23 cellular contexts compared by ENCODE assay signal in genomic region chr12:125068391-125068790, GRCh38. TPM values are rescaled to one million over a fixed set of nuclear protein-coding genes. Genes with fewer than 3 reads are reported as not detected.
A peak's percentile ranks its signal among the peaks of the same experiment; 100 is the strongest.
DNase-seq lines count a peak whose midpoint lies in the region; TF ChIP-seq lines count a peak whose summit lies in the region.
"Had no signal": no experiment of that assay in that cellular context is flagged by ENCODE, and none has a peak within 500 bp of the region (broad histone marks: within the 10 kb centered on the region; RNA-seq: fewer than 3 reads in every experiment).

No MANE protein-coding gene starts in this region.

- H3K4me1 ChIP-seq in prostate gland (replicated peaks) (peaks cover 5% of the 10 kb centered on the region), smooth muscle cell (ENCODE audit: low read depth) (no peaks in the 10 kb centered on the region)

- TF ChIP-seq CTCF in WERI-Rb-1 (IDR thresholded peaks at IDR 0.05; ENCODE audit: low read depth, low read length) (no peak), neural crest cell (conservative IDR thresholded peaks at IDR 0.05) (no peak), prostate gland (IDR thresholded peaks at IDR 0.05) (no peak), smooth muscle cell (IDR thresholded peaks at IDR 0.05; ENCODE audit: borderline replicate concordance, insufficient read depth, poor library complexity, severe bottlenecking) (no peak)

- H3K4me3 Mint-ChIP-seq in T-helper 1 cell treated with Interleukin-12 subunit alpha and Interleukin-12 subunit beta and Interleukin-4 antibody, amounts not matched to agents 30 μg/mL and 1 μg/mL, for 36 hours, result peak overlapping the region; percentile 42
- H3K4me3 Mint-ChIP-seq in neural crest cell, result peak overlapping the region; percentile 82

- no peaks in the 10 kb centered on the region for H3K36me3 Mint-ChIP-seq in T-helper 1 cell treated with Interleukin-12 subunit alpha and Interleukin-12 subunit beta and Interleukin-4 antibody, amounts not matched to agents 30 μg/mL and 1 μg/mL, for 36 hours (ENCODE audit: low read depth)
- H3K36me3 Mint-ChIP-seq in neural crest cell (ENCODE audit: low read depth), result peaks cover 3% of the 10 kb centered on the region

- no peaks in the 10 kb centered on the region for H3K9me3 Mint-ChIP-seq in T-helper 1 cell treated with Interleukin-12 subunit alpha and Interleukin-12 subunit beta and Interleukin-4 antibody, amounts not matched to agents 30 μg/mL and 1 μg/mL, for 36 hours
- H3K9me3 Mint-ChIP-seq in neural crest cell, result no peaks in the 10 kb centered on the region
- H3K9me3 Mint-ChIP-seq: CD8-positive, alpha-beta memory T cell had no signal

- H3F3A ChIP-seq in smooth muscle cell (ENCODE audit: low read depth), result no peaks in the 10 kb centered on the region

- H3K27me3 ChIP-seq in WERI-Rb-1 (ENCODE audit: insufficient read depth, low read depth, severe bottlenecking), result no peaks in the 10 kb centered on the region
- H3K27me3 ChIP-seq in prostate gland (replicated peaks; ENCODE audit: insufficient read depth), result no peaks in the 10 kb centered on the region
- H3K27me3 ChIP-seq in smooth muscle cell (ENCODE audit: low read depth), result peaks cover 4% of the 10 kb centered on the region

- H3K9me3 ChIP-seq in WERI-Rb-1 (ENCODE audit: severe bottlenecking), result no peaks in the 10 kb centered on the region
- no peaks in the 10 kb centered on the region for H3K9me3 ChIP-seq in prostate gland
- H3K9me3 ChIP-seq in smooth muscle cell (replicated peaks; ENCODE audit: low read depth), result no peaks in the 10 kb centered on the region

- intact Hi-C loops in prostate gland (cut with DNase I), result no loop called here

- H3K27ac ChIP-seq in WERI-Rb-1 (peak overlapping the region; percentile 90), prostate gland (no peak overlapping the region), smooth muscle cell (ENCODE audit: low read depth) (no peak overlapping the region)
- H3K27ac ChIP-seq: C4-2B had no signal

- H3K36me3 ChIP-seq in WERI-Rb-1, result peaks cover 38% of the 10 kb centered on the region
- H3K36me3 ChIP-seq in prostate gland, result no peaks in the 10 kb centered on the region
- H3K36me3 ChIP-seq in smooth muscle cell (ENCODE audit: low read depth), result no peaks in the 10 kb centered on the region

- H3K27ac Mint-ChIP-seq in T-helper 1 cell treated with Interleukin-12 subunit alpha and Interleukin-12 subunit beta and Interleukin-4 antibody, amounts not matched to agents 30 μg/mL and 1 μg/mL, for 36 hours, result no peak overlapping the region
- H3K27ac Mint-ChIP-seq in neural crest cell (ENCODE audit: unreplicated experiment), result peak overlapping the region; percentile 15
- H3K27ac Mint-ChIP-seq: B cell had no signal

- no peak overlapping the region for H2AFZ ChIP-seq in smooth muscle cell (ENCODE audit: low read depth)

- H3K4me1 Mint-ChIP-seq in T-helper 1 cell treated with Interleukin-12 subunit alpha and Interleukin-12 subunit beta and Interleukin-4 antibody, amounts not matched to agents 30 μg/mL and 1 μg/mL, for 36 hours (ENCODE audit: low read depth), result peaks cover 13% of the 10 kb centered on the region
- H3K4me1 Mint-ChIP-seq in neural crest cell, result peaks cover 29% of the 10 kb centered on the region

- no peak overlapping the region for H3K4me2 ChIP-seq in smooth muscle cell

- DNase-seq in T-helper 1 cell (no peak), WERI-Rb-1 (no peak), neural crest cell (ENCODE audit: low read depth, low spot score) (no peak), prostate gland (ENCODE audit: low spot score) (no peak), hypothalamus (lab: John Stamatoyannopoulos, UW) (no peak), smooth muscle cell (lab: John Stamatoyannopoulos, UW; ENCODE audit: unreplicated experiment) (no peak)
- DNase-seq: CD8-positive, alpha-beta memory T cell; DMS 273 treated with DMSO at 0.1 percent for 48 hours; DMS79 treated with DMSO at 0.1 percent for 48 hours; GF-D8; Karpas-422; NCI-H1092; NCI-H1417 treated with DMSO at 0.1 percent for 48 hours; NCI-H1694 treated with DMSO at 0.1 percent for 48 hours; NCI-H2081; NCI-H226; NCI-H510A; NCI-H69; RPMI8226; SHP77 had no signal

- H3K27me3 Mint-ChIP-seq in T-helper 1 cell treated with Interleukin-12 subunit alpha and Interleukin-12 subunit beta and Interleukin-4 antibody, amounts not matched to agents 30 μg/mL and 1 μg/mL, for 36 hours (ENCODE audit: low read depth), result peaks cover 4% of the 10 kb centered on the region
- peaks cover 14% of the 10 kb centered on the region for H3K27me3 Mint-ChIP-seq in neural crest cell (ENCODE audit: low read depth)

- no peak overlapping the region for H3K4me3 ChIP-seq in WERI-Rb-1 (ENCODE audit: low read depth, low read length)
- no peak overlapping the region for H3K4me3 ChIP-seq in prostate gland
- H3K4me3 ChIP-seq in smooth muscle cell, result no peak overlapping the region

- TF ChIP-seq POLR2A in prostate gland (IDR thresholded peaks at IDR 0.05), result no peak

- peaks cover 8% of the 10 kb centered on the region for H3K79me2 ChIP-seq in smooth muscle cell (ENCODE audit: low read depth)

- 86% methylated on average over 6 of the region's 6 CpGs for WGBS in prostate gland
- 91% methylated on average over 6 of the region's 6 CpGs for WGBS in smooth muscle cell (ENCODE audit: low lambda C conversion rate)

- peaks cover 54% of the 10 kb centered on the region for H4K20me1 ChIP-seq in smooth muscle cell (ENCODE audit: low read depth)

- no peak overlapping the region for H3K9ac ChIP-seq in smooth muscle cell (ENCODE audit: low read depth)

RNA-seq across cellular contexts. Expression of gene AACS, which starts 3.2 kb away (rescaled TPM):
- total RNA-seq in neural crest cell, result 31.9 and 32.2 TPM in 2 replicates
- total RNA-seq in prostate gland, result 10 to 100 TPM; 20.4 to 21.0 TPM
- total RNA-seq in smooth muscle cell, result 6.5 and 8.0 TPM in 2 replicates
- 15.6 and 20.0 TPM in 2 replicates for polyA plus RNA-seq in smooth muscle cell
